33 cellular contexts compared by ENCODE assay signal in the genomic region with DNA sequence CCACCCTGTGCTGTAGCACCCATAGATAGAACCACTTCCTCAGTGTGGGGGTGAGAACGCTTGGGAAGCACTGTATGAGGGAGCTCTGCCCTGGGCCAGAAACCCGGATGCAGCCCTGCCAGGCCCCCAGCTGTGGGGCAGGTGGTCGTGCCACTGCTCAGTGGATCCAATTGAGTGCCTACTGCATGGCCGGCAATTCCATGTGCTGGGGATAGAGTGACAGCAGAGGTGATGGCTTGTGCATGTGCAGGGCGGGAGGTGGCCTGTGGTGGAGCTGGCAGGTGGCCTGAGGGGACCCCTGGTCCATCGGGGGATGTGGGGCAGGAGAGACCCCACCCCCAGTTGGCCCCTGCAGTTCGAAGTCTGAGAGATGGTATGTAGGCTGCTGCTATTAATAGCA.
"Had no signal": no experiment of that assay in that cellular context is flagged by ENCODE, and none has a peak within 500 bp of the region (broad histone marks: within the 10 kb centered on the region; RNA-seq: fewer than 3 reads in every experiment).

No MANE protein-coding gene starts in this region.

- H3K36me3 ChIP-seq: adrenal gland, brain microvascular endothelial cell, breast epithelium had no signal

- ATAC-seq: activated CD8-positive, alpha-beta T cell treated with anti-CD3 and anti-CD28 coated beads for 36 hours; activated naive CD4-positive, alpha-beta T cell treated with anti-CD3 and anti-CD28 coated beads, Interleukin-2, amount 50 U/mL, for 72 hours; activated T-cell treated with anti-CD3 and anti-CD28 coated beads, Interleukin-2, amount 50 U/mL, for 4 hours; activated T-cell treated with anti-CD3 and anti-CD28 coated beads, Interleukin-2, amount 50 U/mL, for 72 hours; activated T-helper 17 cell treated with anti-CD3 and anti-CD28 coated beads, Interleukin-2, amount 50 U/mL, for 72 hours; body of pancreas had no signal

- DNase-seq: activated B cell treated with CpG ODN at 0.5 μM for 24 hours; activated CD4-positive, alpha-beta memory T cell treated with anti-CD3 and anti-CD28 coated beads for 36 hours; activated CD4-positive, alpha-beta T cell treated with anti-CD3 and anti-CD28 coated beads for 4 hours; activated CD4-positive, alpha-beta T cell treated with anti-CD3 and anti-CD28 coated beads, Interleukin-2, amount 10 ng/mL, durations not matched to agents 24 days and 14 days; activated CD4-positive, alpha-beta T cell treated with anti-CD3 and anti-CD28 coated beads, Interleukin-2, amount 50 U/mL, for 1 hour; activated CD4-positive, alpha-beta T cell treated with anti-CD3 and anti-CD28 coated beads, Interleukin-2, amount 50 U/mL, for 4 hours; activated CD4-positive, CD25-positive, alpha-beta regulatory T cell treated with anti-CD3 and anti-CD28 coated beads, Interleukin-2, amount 50 U/mL, for 72 hours; activated CD8-positive, alpha-beta memory T cell treated with anti-CD3 and anti-CD28 coated beads, Interleukin-2, amount 50 U/mL, for 4 hours; activated CD8-positive, alpha-beta T cell treated with anti-CD3 and anti-CD28 coated beads for 36 hours; activated effector memory CD4-positive, alpha-beta T cell treated with anti-CD3 and anti-CD28 coated beads, Interleukin-2, amount 50 U/mL, for 16 hours; activated gamma-delta T cell treated with Interleukin-2 at 50 U/mL for 16 hours; activated naive CD4-positive, alpha-beta T cell; activated naive CD4-positive, alpha-beta T cell treated with anti-CD3 and anti-CD28 coated beads for 36 hours; activated naive CD4-positive, alpha-beta T cell treated with anti-CD3 and anti-CD28 coated beads, Interleukin-2, amount 50 U/mL, for 16 hours; activated naive CD8-positive, alpha-beta T cell treated with anti-CD3 and anti-CD28 coated beads for 36 hours; activated T-cell treated with anti-CD3 and anti-CD28 coated beads for 4 hours; activated T-cell treated with anti-CD3 and anti-CD28 coated beads, Interleukin-2, amount 50 U/mL, for 1 hour; activated T-cell treated with anti-CD3 and anti-CD28 coated beads, Interleukin-2, amount 50 U/mL, for 4 hours; activated T-cell treated with anti-CD3 and anti-CD28 coated beads, Interleukin-2, amount 50 U/mL, for 72 hours; adrenal gland; amniotic stem cell; aorta; body of pancreas; brain microvascular endothelial cell; central memory CD4-positive, alpha-beta T cell; T-helper 2 cell; T-helper 9 cell had no signal

- FAIRE-seq: astrocyte, TTC549 had no signal

- H3K4me1 ChIP-seq: adrenal gland had no signal

- H3K27ac ChIP-seq: adrenal gland, body of pancreas, brain microvascular endothelial cell, breast epithelium, VCaP had no signal

- H3K4me3 ChIP-seq: adrenal gland, body of pancreas, breast epithelium had no signal

- H3K9me3 ChIP-seq: adrenal gland, body of pancreas, breast epithelium had no signal

- H3K27me3 ChIP-seq: adrenal gland, body of pancreas, breast epithelium had no signal
